Comparison of ENCODE assay signal across 9 cellular contexts in the genomic region with DNA sequence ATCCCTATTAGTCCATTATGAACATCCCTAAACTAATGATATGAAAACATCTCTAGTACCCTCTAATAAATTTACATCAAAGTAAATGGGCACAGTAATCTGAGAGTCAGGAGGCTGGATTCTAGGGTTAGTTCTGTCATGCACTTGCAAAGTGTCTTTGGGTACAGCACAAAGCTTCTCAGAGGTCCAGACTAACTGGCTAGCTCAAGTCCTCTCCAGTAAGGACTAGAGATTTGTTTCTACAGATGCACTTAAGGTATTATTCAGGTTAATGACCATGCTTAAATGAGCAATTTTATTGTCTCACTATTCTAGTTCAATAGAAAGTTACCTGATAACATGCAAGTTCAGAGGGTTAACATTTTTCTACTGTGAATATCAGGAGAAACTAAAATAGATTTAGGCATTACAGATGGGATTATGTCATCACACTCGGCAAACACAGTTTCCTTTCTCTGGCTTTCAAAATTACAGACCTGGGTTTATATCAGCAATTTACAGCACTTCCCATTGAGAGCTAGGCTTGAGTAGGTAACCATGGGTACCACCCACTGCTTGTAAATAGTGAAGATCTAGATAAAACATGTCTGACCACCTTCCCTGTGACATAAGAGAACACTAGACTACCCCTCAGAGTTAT.
DNase-seq lines count a peak whose midpoint lies in the region; ATAC-seq and TF ChIP-seq lines count a peak whose summit lies in the region.
"Had no signal": no experiment of that assay in that cellular context is flagged by ENCODE, and none has a peak within 500 bp of the region (broad histone marks: within the 10 kb centered on the region; RNA-seq: fewer than 3 reads in every experiment).

No MANE protein-coding gene starts in this region.

- peak; percentile 47 for ATAC-seq in HG03378 (IDR thresholded peaks at IDR 0.05; ENCODE audit: unreplicated experiment)
- ATAC-seq in GM19455 (IDR thresholded peaks at IDR 0.05; ENCODE audit: unreplicated experiment): no peak
- no peak for ATAC-seq in GM21528 (IDR thresholded peaks at IDR 0.05; ENCODE audit: low FRiP score, unreplicated experiment)
- ATAC-seq: HCT116 had no signal

- H2AFZ ChIP-seq in hepatocyte: no peak overlapping the region

- H3K9ac ChIP-seq in colonic mucosa (ENCODE audit: low read depth in 2 of 2, low read length in 2 of 2): no peak overlapping the region

- intact Hi-C loops in colonic mucosa (cut with DNase I): no loop called here

- no peaks in the 10 kb centered on the region for H3K9me2 ChIP-seq in hepatocyte (replicated peaks; ENCODE audit: insufficient read depth)

- no peak overlapping the region for H3K4me2 ChIP-seq in hepatocyte

- H3K79me2 ChIP-seq in hepatocyte: no peaks in the 10 kb centered on the region

- DNase-seq in DMS153 (lab: John Stamatoyannopoulos, UW): peak; percentile 83
- DNase-seq in T follicular helper cell (ENCODE audit: low read depth): peak; percentile 10
- peak; percentile 36 for DNase-seq in hepatocyte (ENCODE audit: low spot score)
- DNase-seq in amniotic stem cell (lab: John Stamatoyannopoulos, UW): no peak
- no peak for DNase-seq in colonic mucosa

- H3K4me3 ChIP-seq in hepatocyte (no peak overlapping the region), colonic mucosa (no peak overlapping the region)

- no peaks in the 10 kb centered on the region for H3K9me3 ChIP-seq in hepatocyte (ENCODE audit: low read depth)
- no peaks in the 10 kb centered on the region for H3K9me3 ChIP-seq in colonic mucosa

- 30% methylated on average over 1 of the region's 1 CpG for WGBS in hepatocyte (ENCODE audit: low lambda C conversion rate, missing lambda C conversion rate)

- H3K27ac ChIP-seq in hepatocyte: no peak overlapping the region
- H3K27ac ChIP-seq in colonic mucosa: no peak overlapping the region

- H3K27me3 ChIP-seq in hepatocyte: no peaks in the 10 kb centered on the region
- H3K27me3 ChIP-seq in colonic mucosa: no peaks in the 10 kb centered on the region

- no peaks in the 10 kb centered on the region for H3K36me3 ChIP-seq in hepatocyte (replicated peaks; ENCODE audit: insufficient read depth, low read depth)
- no peaks in the 10 kb centered on the region for H3K36me3 ChIP-seq in colonic mucosa

- TF ChIP-seq CTCF in hepatocyte (IDR thresholded peaks at IDR 0.05; ENCODE audit: poor library complexity): no peak
- TF ChIP-seq CTCF in colonic mucosa (IDR thresholded peaks at IDR 0.05): no peak

- no peaks in the 10 kb centered on the region for H4K20me1 ChIP-seq in hepatocyte (ENCODE audit: insufficient read depth, poor library complexity, severe bottlenecking)

- H3K4me1 ChIP-seq in hepatocyte (ENCODE audit: insufficient read depth): no peaks in the 10 kb centered on the region
- no peaks in the 10 kb centered on the region for H3K4me1 ChIP-seq in colonic mucosa

Comparison
In these comparisons a context has a peak if more than half of its experiments do, and no peak if none do; other contexts are left out.
1. DNase-seq: peak in DMS153 (single experiment), T follicular helper cell (single experiment) and hepatocyte (single experiment); none in amniotic stem cell (single experiment) and colonic mucosa (single experiment).